Comparison of ENCODE assay signal across 9 cellular contexts in the genomic region with DNA sequence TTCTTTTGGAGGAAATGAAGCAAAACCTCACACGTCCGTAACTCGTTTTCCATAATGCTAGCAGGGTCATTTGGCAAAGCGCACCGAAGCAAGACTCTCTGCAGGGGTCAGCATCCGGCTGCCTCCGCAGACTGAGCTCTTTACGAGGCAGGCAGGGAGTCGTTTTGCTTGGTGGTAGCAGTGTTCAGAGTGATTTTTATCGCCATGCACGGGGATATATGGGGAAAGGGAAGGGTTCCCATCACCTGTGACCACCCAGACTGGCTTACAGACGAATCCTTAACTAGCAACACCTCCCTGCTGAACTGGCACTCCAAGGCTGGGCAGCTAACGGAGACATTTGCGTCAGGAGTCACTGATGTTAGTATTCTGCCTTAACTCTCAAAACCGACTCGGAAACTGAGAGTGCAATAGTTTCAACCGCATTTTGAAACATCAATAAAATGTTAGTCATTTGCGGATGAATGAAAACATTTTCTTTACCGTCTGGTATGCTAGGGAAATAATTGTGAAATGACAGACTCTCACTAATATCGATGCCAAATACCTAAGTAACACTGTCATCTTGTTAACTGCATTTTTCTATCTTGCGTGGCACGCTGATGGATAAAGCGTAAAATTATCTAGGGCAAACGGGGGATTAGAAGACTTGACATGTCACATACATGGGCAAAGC. TPM values are rescaled to one million over a fixed set of nuclear protein-coding genes. Genes with fewer than 3 reads are reported as not detected.
DNase-seq lines count a peak whose midpoint lies in the region; ATAC-seq and TF ChIP-seq lines count a peak whose summit lies in the region.
"Had no signal": no experiment of that assay in that cellular context is flagged by ENCODE, and none has a peak within 500 bp of the region (broad histone marks: within the 10 kb centered on the region; RNA-seq: fewer than 3 reads in every experiment).

No MANE protein-coding gene starts in this region.

- no peaks in the 10 kb centered on the region for H3K36me3 ChIP-seq in psoas muscle (ENCODE audit: insufficient read depth in 1 of 2, low read depth in 1 of 2)

- 0 to 1% (median 1%) methylated on average over 24 of the region's 24 CpGs for WGBS in psoas muscle, 3 donors

- H3K4me3 ChIP-seq in psoas muscle: peak overlapping the region; percentile 81

- peak; percentile 24 for DNase-seq in CD1c-positive myeloid dendritic cell (ENCODE audit: extremely low spot score)
- DNase-seq in NCI-H446 treated with DMSO at 0.1 percent for 48 hours (lab: John Stamatoyannopoulos, UW): peak; percentile 76
- peak in 46 of 56 donors; percentile 8 to 76 (median 45) for DNase-seq in amygdala (lab: John Stamatoyannopoulos, UW)
- DNase-seq in hippocampal formation (lab: John Stamatoyannopoulos, UW): peak; percentile 62 to 73
- peak; percentile 29 to 51 for DNase-seq in psoas muscle
- no peak for DNase-seq in GM13976 (ENCODE audit: low spot score)

- no peaks in the 10 kb centered on the region for H3K4me1 ChIP-seq in psoas muscle

- intact Hi-C loops in psoas muscle (cut with DNase I): loop anchor here in 1 of 2 donors (10.0 kb wide), 1 partner anchor 100 kb away; no protein-coding TSS in a partner anchor

- peak; percentile 83 for ATAC-seq in GM18873 (IDR thresholded peaks at IDR 0.05; ENCODE audit: low FRiP score, unreplicated experiment)
- peak; percentile 56 for ATAC-seq in HG03103 (IDR thresholded peaks at IDR 0.05; ENCODE audit: low read depth, unreplicated experiment)
- ATAC-seq in psoas muscle: peak in 2 of 4 donors; percentile 12 to 31

- TF ChIP-seq CTCF in psoas muscle (IDR thresholded peaks at IDR 0.05) (no peak), GM13976 (IDR thresholded peaks at IDR 0.05; ENCODE audit: borderline replicate concordance, control extremely low read depth, extremely low read depth, insufficient read depth, missing control alignments) (no peak)

- no peaks in the 10 kb centered on the region for H3K27me3 ChIP-seq in psoas muscle (ENCODE audit: insufficient read depth in 3 of 3, low read length in 2 of 3)

- in situ Hi-C loops in GM13976 (cut with MboI; ENCODE audit: low sequenced_read_pairs, unreplicated experiment): no loop called here

- H3K27ac ChIP-seq in psoas muscle: peak overlapping the region; percentile 75

- no peaks in the 10 kb centered on the region for H3K9me3 ChIP-seq in psoas muscle

RNA-seq across cellular contexts. Expression of gene NEGR1, which starts 2.2 kb away (rescaled TPM):
- total RNA-seq in psoas muscle: 10 to 100 TPM in 1 of 4 donors, 1 to 10 TPM in 3; 2.2 to 10.2 (median 5.2) TPM
- 1 to 10 TPM; 1.3 to 1.8 (median 1.7) TPM for polyA plus RNA-seq in psoas muscle
- total RNA-seq: T-helper 2 cell treated with Interferon-gamma antibody and Interleukin-4, amounts not matched to agents 100 ng/mL and 5 ng/mL, for 36 hours had no signal
